2 cellular contexts compared by ENCODE assay signal in the genomic region with DNA sequence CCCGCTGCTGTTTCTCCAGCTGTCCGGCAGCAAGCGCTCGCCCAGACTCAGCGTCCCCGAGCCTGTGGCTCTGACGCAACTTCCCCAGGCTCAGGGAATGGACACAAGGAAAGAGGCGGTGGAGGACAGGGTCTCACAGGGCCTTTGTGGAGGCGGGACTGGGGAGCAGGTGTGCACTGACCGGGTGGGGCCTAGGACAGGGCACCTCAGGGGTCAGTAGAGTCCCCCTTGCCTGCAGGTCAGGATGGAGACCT.
TF ChIP-seq lines count a peak whose summit lies in the region.

No MANE protein-coding gene starts in this region.

TF ChIP-seq in HepG2, 621 proteins besides CTCF, POLR2A, EP300 and RAD21:
- no peak for TF ChIP-seq ZNF260 (CRISPR knock-in tag; IDR thresholded peaks at IDR 0.05; ENCODE audit: borderline replicate concordance, low read depth)
- peak; percentile 12; the same call in 1 of the 2 replicates for TF ChIP-seq RBFOX2 (IDR thresholded peaks at IDR 0.05; ENCODE audit: low read depth, low read length)
- peak; percentile 44; the same call in 1 of the 2 replicates for TF ChIP-seq CEBPB (IDR thresholded peaks at IDR 0.05; ENCODE audit: borderline replicate concordance, low read depth, low read length)
- no peak for TF ChIP-seq ATF4 (CRISPR knock-in tag; IDR thresholded peaks at IDR 0.05)
- TF ChIP-seq ZNF564 (CRISPR knock-in tag; IDR thresholded peaks at IDR 0.05): no peak
- no peak for TF ChIP-seq ZEB1 (IDR thresholded peaks at IDR 0.05; ENCODE audit: insufficient replicate concordance, low read depth)
- no peak for TF ChIP-seq SNRNP70 (IDR thresholded peaks at IDR 0.05; ENCODE audit: low read depth, low read length)
- TF ChIP-seq POLR2AphosphoS5 (IDR thresholded peaks at IDR 0.05; ENCODE audit: low read depth, low read length): no peak
- TF ChIP-seq HIVEP1 (CRISPR knock-in tag; IDR thresholded peaks at IDR 0.05): 0 out of 2 replicates have a peak, but pooled peaks have one; percentile 23
- TF ChIP-seq, protein P1, sequence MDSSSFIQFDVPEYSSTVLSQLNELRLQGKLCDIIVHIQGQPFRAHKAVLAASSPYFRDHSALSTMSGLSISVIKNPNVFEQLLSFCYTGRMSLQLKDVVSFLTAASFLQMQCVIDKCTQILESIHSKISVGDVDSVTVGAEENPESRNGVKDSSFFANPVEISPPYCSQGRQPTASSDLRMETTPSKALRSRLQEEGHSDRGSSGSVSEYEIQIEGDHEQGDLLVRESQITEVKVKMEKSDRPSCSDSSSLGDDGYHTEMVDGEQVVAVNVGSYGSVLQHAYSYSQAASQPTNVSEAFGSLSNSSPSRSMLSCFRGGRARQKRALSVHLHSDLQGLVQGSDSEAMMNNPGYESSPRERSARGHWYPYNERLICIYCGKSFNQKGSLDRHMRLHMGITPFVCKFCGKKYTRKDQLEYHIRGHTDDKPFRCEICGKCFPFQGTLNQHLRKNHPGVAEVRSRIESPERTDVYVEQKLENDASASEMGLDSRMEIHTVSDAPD (CRISPR knock-in tag; IDR thresholded peaks at IDR 0.05): no peak
- no peak for TF ChIP-seq NPAS2 (CRISPR knock-in tag; IDR thresholded peaks at IDR 0.05; ENCODE audit: borderline replicate concordance)
- TF ChIP-seq ZNF451 (CRISPR knock-in tag; IDR thresholded peaks at IDR 0.05): no peak
- no peak for TF ChIP-seq EED (CRISPR knock-in tag; IDR thresholded peaks at IDR 0.05)
- TF ChIP-seq DPF2 (CRISPR knock-in tag; IDR thresholded peaks at IDR 0.05; ENCODE audit: borderline replicate concordance, low read depth): no peak
- no peak for TF ChIP-seq TAF1 (CRISPR knock-in tag; IDR thresholded peaks at IDR 0.05)
- TF ChIP-seq AGO2 (optimal IDR thresholded peaks at IDR 0.05; ENCODE audit: low read depth, low read length): peak; percentile 2
- TF ChIP-seq RBM22 (optimal IDR thresholded peaks at IDR 0.05; ENCODE audit: low read length): peak; percentile 77
- TF ChIP-seq, protein P2, sequence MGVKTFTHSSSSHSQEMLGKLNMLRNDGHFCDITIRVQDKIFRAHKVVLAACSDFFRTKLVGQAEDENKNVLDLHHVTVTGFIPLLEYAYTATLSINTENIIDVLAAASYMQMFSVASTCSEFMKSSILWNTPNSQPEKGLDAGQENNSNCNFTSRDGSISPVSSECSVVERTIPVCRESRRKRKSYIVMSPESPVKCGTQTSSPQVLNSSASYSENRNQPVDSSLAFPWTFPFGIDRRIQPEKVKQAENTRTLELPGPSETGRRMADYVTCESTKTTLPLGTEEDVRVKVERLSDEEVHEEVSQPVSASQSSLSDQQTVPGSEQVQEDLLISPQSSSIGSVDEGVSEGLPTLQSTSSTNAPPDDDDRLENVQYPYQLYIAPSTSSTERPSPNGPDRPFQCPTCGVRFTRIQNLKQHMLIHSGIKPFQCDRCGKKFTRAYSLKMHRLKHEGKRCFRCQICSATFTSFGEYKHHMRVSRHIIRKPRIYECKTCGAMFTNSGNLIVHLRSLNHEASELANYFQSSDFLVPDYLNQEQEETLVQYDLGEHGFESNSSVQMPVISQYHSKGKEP (CRISPR knock-in tag; IDR thresholded peaks at IDR 0.05): no peak
TF ChIP-seq in HepG2: peak in this region for 5.

TF ChIP-seq in H1, 55 proteins besides CTCF, POLR2A, EP300 and RAD21:
- TF ChIP-seq SP1 (IDR thresholded peaks at IDR 0.05; ENCODE audit: low read depth, low read length): no peak
- TF ChIP-seq POU5F1 (IDR thresholded peaks at IDR 0.05; ENCODE audit: low read depth, low read length): no peak
- TF ChIP-seq POLR2AphosphoS5 (IDR thresholded peaks at IDR 0.05; ENCODE audit: low read depth, low read length): no peak
- no peak for TF ChIP-seq SIN3A (conservative IDR thresholded peaks at IDR 0.05 in 1 of 2, IDR thresholded peaks at IDR 0.05 in 1 of 2; ENCODE audit: low read depth in 1 of 2, low read length in 2 of 2)
- no peak for TF ChIP-seq CTBP2 (IDR thresholded peaks at IDR 0.05; ENCODE audit: borderline replicate concordance, insufficient read depth, insufficient read length, low read length)
- TF ChIP-seq RXRA (IDR thresholded peaks at IDR 0.05; ENCODE audit: insufficient read depth, low read depth, low read length): no peak
- no peak for TF ChIP-seq CHD2 (IDR thresholded peaks at IDR 0.05; ENCODE audit: low read length)
- TF ChIP-seq HDAC6 (IDR thresholded peaks at IDR 0.05; ENCODE audit: low read depth, low read length): no peak
- TF ChIP-seq RNF2 (IDR thresholded peaks at IDR 0.05; ENCODE audit: borderline replicate concordance, low read depth, low read length, missing control alignments, poor library complexity, severe bottlenecking): no peak
- TF ChIP-seq SUZ12 (IDR thresholded peaks at IDR 0.05; ENCODE audit: low read length): no peak
- TF ChIP-seq GTF2F1 (IDR thresholded peaks at IDR 0.05; ENCODE audit: borderline replicate concordance, low read depth, low read length): no peak
- no peak for TF ChIP-seq BACH1 (IDR thresholded peaks at IDR 0.05; ENCODE audit: low read length)
- no peak for TF ChIP-seq TAF1 (IDR thresholded peaks at IDR 0.05; ENCODE audit: low read depth, low read length)
- no peak for TF ChIP-seq ASH2L (IDR thresholded peaks at IDR 0.05; ENCODE audit: low read length)
- TF ChIP-seq RFX5 (IDR thresholded peaks at IDR 0.05; ENCODE audit: borderline replicate concordance, low read depth, low read length): no peak
